Comparison of ENCODE assay signal across 20 cellular contexts in the genomic region with DNA sequence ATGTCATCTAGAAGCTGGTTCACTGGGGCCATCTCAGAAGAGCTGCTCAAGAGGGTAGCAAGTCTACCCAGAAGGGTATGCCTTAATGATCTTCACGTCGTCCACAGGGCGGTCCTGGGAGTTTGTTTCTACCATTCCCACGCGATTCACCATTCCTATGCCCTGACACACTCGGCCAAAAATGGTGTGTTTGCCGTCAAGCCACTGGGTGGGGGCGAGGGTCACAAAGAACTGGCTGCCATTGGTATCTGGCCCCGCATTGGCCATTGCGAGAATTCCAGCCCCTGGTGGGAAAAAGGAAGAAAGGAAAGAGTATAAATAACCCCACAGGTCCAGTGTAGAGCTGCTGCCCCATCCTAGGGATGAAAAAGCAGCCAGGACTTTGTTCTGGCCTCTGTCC. TPM values are rescaled to one million over a fixed set of nuclear protein-coding genes. Genes with fewer than 3 reads are reported as not detected.
A peak's percentile ranks its signal among the peaks of the same experiment; 100 is the strongest.
DNase-seq lines count a peak whose midpoint lies in the region; ATAC-seq and TF ChIP-seq lines count a peak whose summit lies in the region.
"Had no signal": no experiment of that assay in that cellular context is flagged by ENCODE, and none has a peak within 500 bp of the region (broad histone marks: within the 10 kb centered on the region; RNA-seq: fewer than 3 reads in every experiment).

No MANE protein-coding gene starts in this region.

- no peaks in the 10 kb centered on the region for H3K23me2 ChIP-seq in H9 (ENCODE audit: insufficient read length, low read depth, low read length, poor library complexity, severe bottlenecking)

- H3K36me3 ChIP-seq in heart right ventricle (peaks cover 0 to 24% (median 8%) of the 10 kb centered on the region in 9 donors), endodermal cell (ENCODE audit: control insufficient read depth, insufficient read depth, low read length) (peaks cover 41% of the 10 kb centered on the region), tibial artery (peaks cover 0 to 14% (median 0%) of the 10 kb centered on the region in 3 donors)

- H2BK120ac ChIP-seq in H9 (ENCODE audit: low read depth, low read length, poor library complexity, severe bottlenecking): no peak overlapping the region

- H2BK12ac ChIP-seq in H9 (ENCODE audit: insufficient read length, low read depth, low read length): no peak overlapping the region

- no peak overlapping the region for H4K5ac ChIP-seq in H9 (ENCODE audit: insufficient read length, low read depth, low read length)

- peaks cover 22 to 23% of the 10 kb centered on the region in 2 experiments for H3K4me1 Mint-ChIP-seq in H9
- peaks cover 13% of the 10 kb centered on the region for H3K4me1 Mint-ChIP-seq in endodermal cell

- 85 to 88% methylated on average over 10 of the region's 10 CpGs for whole genome bisulfite sequencing in heart right ventricle, 2 donors
- no CpG with 5 or more reads among the region's 10 CpGs for WGBS in H9 (ENCODE audit: extremely low coverage, insufficient read length, low lambda C conversion rate)
- 95 to 96% methylated on average over 10 of the region's 10 CpGs for WGBS in endodermal cell (ENCODE audit: insufficient coverage in 1 of 2, insufficient read length in 1 of 2), 2 experiments

- H3T11ph ChIP-seq in H9 (ENCODE audit: low read length): no peak overlapping the region

- H2BK20ac ChIP-seq in H9 (ENCODE audit: low read depth, low read length, poor library complexity, severe bottlenecking): no peak overlapping the region

- H3K36me3 Mint-ChIP-seq in H9 (ENCODE audit: insufficient read depth in 1 of 3, low read depth in 3 of 3) (peaks cover 26 to 64% (median 58%) of the 10 kb centered on the region in 3 experiments), endodermal cell (ENCODE audit: low read depth) (peaks cover 59% of the 10 kb centered on the region)

- DNase-seq in heart right ventricle (no peak), Right ventricle myocardium superior (no peak), H9 (peak; percentile 12), endodermal cell (peak; percentile 39), tibial artery (peak in 1 of 2 donors; percentile 38), epidermal melanocyte (ENCODE audit: insufficient read length, low spot score) (no peak)
- DNase-seq: CD4-positive, CD25-positive, alpha-beta regulatory T cell; H7; HFFc6; NCI-H1092; NCI-H1417 treated with DMSO at 0.1 percent for 48 hours; NCI-H1694 treated with DMSO at 0.1 percent for 48 hours; NCI-H2081; NCI-H2227 treated with DMSO at 0.1 percent for 48 hours; NCI-H526 treated with DMSO at 0.1 percent for 48 hours; SIG-M5 had no signal

- no peak overlapping the region for H4K91ac ChIP-seq in H9 (ENCODE audit: insufficient read length, low read depth, low read length)

- H3K4me3 Mint-ChIP-seq in H9 (no peak overlapping the region), endodermal cell (no peak overlapping the region)
- H3K4me3 Mint-ChIP-seq: CD4-positive, CD25-positive, alpha-beta regulatory T cell; HFFc6 had no signal

- H3K9me3 Mint-ChIP-seq in H9 (no peaks in the 10 kb centered on the region; a peak in 1 of 5 replicates), endodermal cell (no peaks in the 10 kb centered on the region)

- H3K79me2 ChIP-seq in H9 (ENCODE audit: insufficient read depth, low read length): peaks cover 2% of the 10 kb centered on the region; the same call in 1 of the 2 replicates

- peaks cover 2% of the 10 kb centered on the region for H4K20me1 ChIP-seq in H9 (ENCODE audit: control insufficient read depth, insufficient read depth, insufficient read length)

- H2AK5ac ChIP-seq in H9 (ENCODE audit: insufficient read length, low read length): no peak overlapping the region

- H4K8ac ChIP-seq in H9 (replicated peaks; ENCODE audit: insufficient read length, low read depth, low read length): no peak overlapping the region

- H3K79me1 ChIP-seq in H9 (ENCODE audit: insufficient read depth, low read depth, low read length, poor library complexity, severe bottlenecking): peaks cover 4% of the 10 kb centered on the region

- no peak overlapping the region for H3K27ac Mint-ChIP-seq in H9
- H3K27ac Mint-ChIP-seq in endodermal cell: no peak overlapping the region

- TF ChIP-seq CTCF in heart right ventricle (IDR thresholded peaks at IDR 0.05): no peak
- TF ChIP-seq CTCF in H9 (conservative IDR thresholded peaks at IDR 0.05): no peak
- no peak for TF ChIP-seq CTCF in endodermal cell (conservative IDR thresholded peaks at IDR 0.05)
- TF ChIP-seq CTCF in tibial artery (IDR thresholded peaks at IDR 0.05): no peak

- H2AFZ ChIP-seq in H9 (ENCODE audit: low read length): no peak overlapping the region

- H3K4me2 ChIP-seq in H9 (ENCODE audit: insufficient read depth, insufficient read length, low read length): no peak overlapping the region

- H3K27me3 Mint-ChIP-seq in H9 (ENCODE audit: low read depth) (no peaks in the 10 kb centered on the region; the same call in 1 of the 2 replicates), endodermal cell (ENCODE audit: insufficient read depth) (no peaks in the 10 kb centered on the region)
- H3K27me3 Mint-ChIP-seq: CD4-positive, CD25-positive, alpha-beta regulatory T cell had no signal

- no peak for ATAC-seq in heart right ventricle
- ATAC-seq in Right ventricle myocardium superior (ENCODE audit: poor library complexity): no peak
- no peak for ATAC-seq in HG02571 (IDR thresholded peaks at IDR 0.05; ENCODE audit: unreplicated experiment)

- H3K27me3 ChIP-seq in heart right ventricle (no peaks in the 10 kb centered on the region), H9 (ENCODE audit: insufficient read depth, low read length) (no peaks in the 10 kb centered on the region), endodermal cell (ENCODE audit: control insufficient read depth, insufficient read depth, low read length, poor library complexity, severe bottlenecking) (no peaks in the 10 kb centered on the region), tibial artery (no peaks in the 10 kb centered on the region)

- H3K9ac ChIP-seq in H9 (ENCODE audit: extremely low read depth, insufficient read length, low read length) (no peak overlapping the region), endodermal cell (ENCODE audit: extremely low read depth, low read length, poor library complexity, severe bottlenecking) (no peak overlapping the region)

- H3K9me3 ChIP-seq in heart right ventricle: peaks cover 0 to 3% (median 0%) of the 10 kb centered on the region in 11 donors
- H3K9me3 ChIP-seq in H9 (ENCODE audit: control insufficient read depth, low read depth, low read length): no peaks in the 10 kb centered on the region
- H3K9me3 ChIP-seq in endodermal cell (ENCODE audit: control insufficient read depth, low read length): no peaks in the 10 kb centered on the region
- no peaks in the 10 kb centered on the region for H3K9me3 ChIP-seq in tibial artery

- no peak overlapping the region for H2BK5ac ChIP-seq in H9 (ENCODE audit: insufficient read length, low read length)

- no peak overlapping the region for H3K4ac ChIP-seq in H9 (ENCODE audit: low read depth, low read length)

- no peak overlapping the region for H3K56ac ChIP-seq in H9 (ENCODE audit: insufficient read length, low read depth, low read length)

- peaks cover 5 to 58% (median 44%) of the 10 kb centered on the region in 9 donors for H3K4me1 ChIP-seq in heart right ventricle
- H3K4me1 ChIP-seq in H9 (ENCODE audit: insufficient read depth, low read length): peaks cover 2% of the 10 kb centered on the region; the same call in 1 of the 2 replicates
- no peaks in the 10 kb centered on the region for H3K4me1 ChIP-seq in endodermal cell (ENCODE audit: control insufficient read depth, insufficient read depth, low read length)
- peaks cover 0 to 55% (median 31%) of the 10 kb centered on the region in 4 donors for H3K4me1 ChIP-seq in tibial artery

- intact Hi-C loops in heart right ventricle (cut with DNase I) (loop anchor here in 4 of 10 donors (10.0 kb wide), 2 partner anchors 231 to 241 kb away; no protein-coding TSS in a partner anchor), Right ventricle myocardium superior (cut with DNase I) (loop anchor here (10.0 kb wide), 1 partner anchor 251 kb away; no protein-coding TSS in a partner anchor), tibial artery (cut with DNase I; ENCODE audit: low total_unique reads) (loop anchor here (10.0 kb wide), 1 partner anchor 171 kb away; no protein-coding TSS in a partner anchor)

- H2BK15ac ChIP-seq in H9 (ENCODE audit: low read depth, low read length): no peak overlapping the region

- no peak overlapping the region for H3K14ac ChIP-seq in H9 (ENCODE audit: insufficient read depth, low read length)

- no peak overlapping the region for H3K4me3 ChIP-seq in heart right ventricle
- no peak overlapping the region for H3K4me3 ChIP-seq in endodermal cell (ENCODE audit: low read length)
- H3K4me3 ChIP-seq in tibial artery: no peak overlapping the region
- H3K4me3 ChIP-seq: SK-N-MC had no signal

- H3K18ac ChIP-seq in H9 (ENCODE audit: insufficient read length, low read depth, low read length): no peak overlapping the region

- peak overlapping the region in 8 of 10 donors; percentile 11 to 64 (median 50) for H3K27ac ChIP-seq in heart right ventricle
- no peak overlapping the region for H3K27ac ChIP-seq in H9 (ENCODE audit: insufficient read length, low read depth, low read length)
- no peak overlapping the region for H3K27ac ChIP-seq in endodermal cell (ENCODE audit: low read depth, low read length)
- peak overlapping the region; percentile 39 to 62 for H3K27ac ChIP-seq in tibial artery
- H3K27ac ChIP-seq: RWPE1, SK-N-MC had no signal

- no peak overlapping the region for H3K23ac ChIP-seq in H9 (ENCODE audit: insufficient read length, low read depth, low read length)

RNA-seq across cellular contexts. Expression of gene CPNE5, which starts 16.5 kb away (rescaled TPM):
- total RNA-seq in heart right ventricle (10 to 100 TPM in 9 of 10 donors, 1 to 10 TPM in 1; 2.8 to 98.2 (median 29.0) TPM), Right ventricle myocardium superior (10.0 TPM), H9 (2021) (0.29 and 0.52 TPM in 2 replicates), endodermal cell (under 1 TPM; 0.26 to 0.42 TPM)
- polyA plus RNA-seq in heart right ventricle: 10 to 100 TPM in 1 of 2 donors, 1 to 10 TPM in 1; 4.4 to 18.4 TPM
- 1.4 TPM for polyA plus RNA-seq in endodermal cell (2013, experiment 1 of 2)
- polyA plus RNA-seq in endodermal cell (2013, experiment 2 of 2): 1.6 TPM
- total RNA-seq: A172 had no signal

RNA-seq across cellular contexts. Expression of gene PPIL1, which starts 18.9 kb away (rescaled TPM):
- total RNA-seq in heart right ventricle (100 to 1,000 TPM in 2 of 10 donors, 10 to 100 TPM in 8; 34.5 to 106 (median 49.2) TPM), Right ventricle myocardium superior (65.2 TPM), H9 (2021) (87.8 and 88.3 TPM in 2 replicates), endodermal cell (10 to 100 TPM; 36.7 to 53.3 TPM)
- polyA plus RNA-seq in heart right ventricle: 10 to 100 TPM; 21.1 to 50.3 TPM
- polyA plus RNA-seq in endodermal cell (2013, experiment 1 of 2): 68.5 TPM
- 66.8 TPM for polyA plus RNA-seq in endodermal cell (2013, experiment 2 of 2)

RNA-seq across cellular contexts. Expression of gene C6orf89, which starts 30.0 kb away (rescaled TPM):
- total RNA-seq in heart right ventricle (100 to 1,000 TPM in 1 of 10 donors, 10 to 100 TPM in 9; 64.6 to 104 (median 74.7) TPM), Right ventricle myocardium superior (73.2 TPM), H9 (2021) (11.8 and 12.7 TPM in 2 replicates), endodermal cell (10 to 100 TPM; 13.9 to 16.8 TPM)
- 10 to 100 TPM; 22.5 to 23.1 TPM for polyA plus RNA-seq in heart right ventricle
- polyA plus RNA-seq in endodermal cell (2013, experiment 1 of 2): 22.7 TPM
- 19.5 TPM for polyA plus RNA-seq in endodermal cell (2013, experiment 2 of 2)

Comparison
In these comparisons a context has a peak if more than half of its experiments do, and no peak if none do; other contexts are left out.
1. DNase-seq: peak in H9 (single experiment) and endodermal cell (single experiment); none in heart right ventricle (0 of 2), Right ventricle myocardium superior (single experiment) and epidermal melanocyte (single experiment).
2. H3K27ac ChIP-seq: peak in heart right ventricle (8 of 10) and tibial artery (2 of 2); none in H9 (single experiment) and endodermal cell (single experiment).